ENCODE assay signal across 8 cellular contexts in the genomic region with DNA sequence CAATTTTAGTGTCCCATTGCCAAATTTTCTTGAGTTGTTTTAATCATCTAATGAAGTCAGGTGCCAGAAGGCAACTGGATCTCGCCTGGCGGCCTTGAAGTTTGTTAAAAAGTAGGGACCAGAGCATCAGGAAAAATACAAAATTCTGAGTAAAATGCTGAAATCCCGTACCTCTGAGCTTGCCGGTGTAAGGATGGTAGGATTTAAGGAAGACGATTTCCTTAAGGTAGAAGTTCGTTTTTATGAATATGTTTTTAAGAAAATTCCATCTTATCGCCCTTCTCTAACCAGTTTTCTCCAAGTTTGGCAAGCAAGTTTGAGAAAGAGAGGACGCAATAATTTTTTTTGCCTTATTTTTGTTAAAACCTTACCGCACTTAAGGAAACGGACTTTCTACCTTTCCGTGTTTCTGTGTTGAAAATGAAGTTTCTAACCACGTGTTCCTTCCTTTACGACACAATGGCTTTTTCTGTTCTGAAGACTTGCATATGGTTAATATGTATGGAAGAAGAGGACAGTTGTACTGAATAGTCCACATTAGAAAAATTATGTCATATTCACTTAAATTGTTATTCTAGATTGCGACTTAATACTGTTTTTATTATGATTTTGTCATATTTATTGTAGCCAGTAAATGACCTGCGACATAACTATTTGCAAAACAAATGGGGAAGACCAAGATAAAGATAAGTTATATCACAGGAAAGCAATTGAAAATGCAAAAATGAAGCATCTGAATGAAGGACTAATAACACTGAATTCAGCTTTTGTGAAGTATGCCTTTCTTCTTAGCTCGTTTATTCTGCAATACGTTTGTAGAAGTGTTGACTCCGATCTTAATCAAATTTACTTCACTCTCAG. TPM values are rescaled to one million over a fixed set of nuclear protein-coding genes. Genes with fewer than 3 reads are reported as not detected.
DNase-seq lines count a peak whose midpoint lies in the region; ATAC-seq and TF ChIP-seq lines count a peak whose summit lies in the region.

No MANE protein-coding gene starts in this region.

- H3K4me3 Mint-ChIP-seq in CD4-positive, alpha-beta T cell, result peak overlapping the region; percentile 100
- H3K4me3 Mint-ChIP-seq in nephron, result peak overlapping the region; percentile 93 to 97 (median 95)

- no peaks in the 10 kb centered on the region for H3K9me3 ChIP-seq in CD4-positive, alpha-beta T cell (ENCODE audit: control insufficient read depth, low read length)
- H3K9me3 ChIP-seq in effector memory CD4-positive, alpha-beta T cell (ENCODE audit: control insufficient read depth, low read length), result no peaks in the 10 kb centered on the region

- H3K36me3 ChIP-seq in effector memory CD4-positive, alpha-beta T cell (ENCODE audit: control insufficient read depth, insufficient read depth, low read length), result no peaks in the 10 kb centered on the region

- TF ChIP-seq CTCF in CD4-positive, alpha-beta T cell (IDR thresholded peaks at IDR 0.05), result no peak
- no peak for TF ChIP-seq CTCF in nephron (IDR thresholded peaks at IDR 0.05; ENCODE audit: unreplicated experiment in 3 of 3)

- H3K9me3 Mint-ChIP-seq in CD4-positive, alpha-beta T cell, result peaks cover 3% of the 10 kb centered on the region
- H3K9me3 Mint-ChIP-seq in nephron, result peaks cover 10% of the 10 kb centered on the region

- H3K4me1 ChIP-seq in effector memory CD4-positive, alpha-beta T cell (ENCODE audit: control insufficient read depth, insufficient read depth, low read length, poor library complexity, severe bottlenecking), result peaks cover 10% of the 10 kb centered on the region

- H3K27ac ChIP-seq in CD4-positive, alpha-beta T cell (ENCODE audit: low read depth, low read length), result peak overlapping the region; percentile 46
- peak overlapping the region; percentile 62 for H3K27ac ChIP-seq in effector memory CD4-positive, alpha-beta T cell (ENCODE audit: insufficient read depth, low read length, poor library complexity, severe bottlenecking)

- peak overlapping the region; percentile 91 for H3K27ac Mint-ChIP-seq in CD4-positive, alpha-beta T cell
- peak overlapping the region; percentile 89 to 96 (median 95) for H3K27ac Mint-ChIP-seq in nephron

- H3K36me3 Mint-ChIP-seq in CD4-positive, alpha-beta T cell (ENCODE audit: low read depth), result peaks cover 54% of the 10 kb centered on the region
- peaks cover 44% of the 10 kb centered on the region for H3K36me3 Mint-ChIP-seq in nephron (ENCODE audit: low read depth)

- H3K4me1 Mint-ChIP-seq in CD4-positive, alpha-beta T cell (ENCODE audit: low read depth), result peaks cover 57% of the 10 kb centered on the region
- peaks cover 9% of the 10 kb centered on the region for H3K4me1 Mint-ChIP-seq in nephron

- no peaks in the 10 kb centered on the region for H3K27me3 ChIP-seq in CD4-positive, alpha-beta T cell (ENCODE audit: control insufficient read depth, insufficient read depth, low read length)
- no peaks in the 10 kb centered on the region for H3K27me3 ChIP-seq in effector memory CD4-positive, alpha-beta T cell (replicated peaks; ENCODE audit: control insufficient read depth, insufficient read depth, low read length, poor library complexity, severe bottlenecking)

- POLR2A ChIA-PET in CD4-positive, alpha-beta T cell (lab: Charles Lee), result interaction anchor here (1.1 to 1.9 kb wide), 6 partner anchors 24 to 1296 kb away, joined by 6 to 9 read pairs (median 8); partner anchors contain the start of genes HAPSTR1 and NUBP1

- no peaks in the 10 kb centered on the region for H3K27me3 Mint-ChIP-seq in CD4-positive, alpha-beta T cell
- no peaks in the 10 kb centered on the region for H3K27me3 Mint-ChIP-seq in nephron (ENCODE audit: low read depth)

- CTCF ChIA-PET in CD4-positive, alpha-beta T cell (lab: Charles Lee), result no interaction called here

- peak overlapping the region; percentile 91 for H3K4me3 ChIP-seq in effector memory CD4-positive, alpha-beta T cell (ENCODE audit: insufficient read depth, low read depth, low read length, poor library complexity, severe bottlenecking)

- intact Hi-C loops in CD4-positive, alpha-beta T cell (cut with DNase I, micrococcal nuclease), result loop anchor here (5.0 to 10.0 kb wide), 3 partner anchors 72 to 1294 kb away; partner anchors contain the start of genes HAPSTR1 (in 1 of the 2) and NUBP1 (in 1 of the 2)

- no peak for DNase-seq in CD4-positive, alpha-beta T cell
- peak; percentile 16 for DNase-seq in MV-4-11 (lab: John Stamatoyannopoulos, UW)
- no peak for DNase-seq in effector memory CD4-positive, alpha-beta T cell
- DNase-seq in ecto neural progenitor cell (ENCODE audit: low spot score), result no peak
- DNase-seq in COLO829 (ENCODE audit: low spot score), result no peak

- ATAC-seq in CD4-positive, alpha-beta T cell (ENCODE audit: poor library complexity), result no peak
- ATAC-seq in HG03342 (IDR thresholded peaks at IDR 0.05; ENCODE audit: unreplicated experiment) (no peak), HG02970 (IDR thresholded peaks at IDR 0.05; ENCODE audit: low FRiP score, unreplicated experiment) (no peak)

RNA-seq across cellular contexts. Expression of gene ATF7IP2, which starts 0.9 kb away (rescaled TPM):
- total RNA-seq in CD4-positive, alpha-beta T cell, result 10 to 100 TPM; 82.9 to 86.9 TPM
